ENCODE assay signal across 7 cellular contexts in genomic region chr15:20249677-20249970, GRCh38.
A peak's percentile ranks its signal among the peaks of the same experiment; 100 is the strongest.
DNase-seq lines count a peak whose midpoint lies in the region; ATAC-seq and TF ChIP-seq lines count a peak whose summit lies in the region.
"Not testable (repeated sequence)": the region's sequence is repeated elsewhere in the genome, so short reads cannot be mapped to it uniquely, and the experiment has no call there.

No MANE protein-coding gene starts in this region.

- H3K9ac ChIP-seq in HUES64 (ENCODE audit: low read depth, low read length), result not testable (repeated sequence)

- 84% methylated on average over 2 of the region's 2 CpGs for WGBS in HUES64

- DNase-seq in CD4-positive, alpha-beta memory T cell; T-helper 17 cell; endothelial cell (ENCODE audit: low spot score); naive thymus-derived CD4-positive, alpha-beta T cell; stimulated activated naive B cell treated with anti-CD40 and anti-IgM and Interleukin-4, amounts not matched to agents 10 μg/mL and 1 μg/mL and 100 μg/mL, for 72 hours: not testable (repeated sequence)

- ATAC-seq in T-helper 17 cell, result peak; percentile 27
- ATAC-seq in naive thymus-derived CD4-positive, alpha-beta T cell, result peak; percentile 22
- ATAC-seq in stimulated activated naive B cell treated with anti-CD40 and anti-IgM and Interleukin-4, amounts not matched to agents 10 μg/mL and 1 μg/mL and 100 μg/mL, for 72 hours (replicated peaks), result peak; percentile 32 to 52

- CTCF ChIA-PET in CD4-positive, alpha-beta memory T cell (lab: Charles Lee; ENCODE audit: partially characterized antibody); naive thymus-derived CD4-positive, alpha-beta T cell (lab: Charles Lee): not testable (repeated sequence)

- H3K36me3 ChIP-seq in CD4-positive, alpha-beta memory T cell (ENCODE audit: insufficient read depth, low read length); HUES64 (ENCODE audit: insufficient read depth, low read length); naive thymus-derived CD4-positive, alpha-beta T cell (ENCODE audit: control insufficient read depth in 2 of 3, insufficient read depth in 3 of 3, low read length in 3 of 3): not testable (repeated sequence)

- not testable (repeated sequence) for H3K36me3 Mint-ChIP-seq in CD4-positive, alpha-beta memory T cell; T-helper 17 cell (ENCODE audit: low read depth); activated naive CD8-positive, alpha-beta T cell; naive thymus-derived CD4-positive, alpha-beta T cell; stimulated activated naive B cell treated with anti-CD40 and anti-IgM and Interleukin-4, amounts not matched to agents 10 μg/mL and 1 μg/mL and 100 μg/mL, for 72 hours
- H3K36me3 Mint-ChIP-seq in endothelial cell (ENCODE audit: low read depth, unreplicated experiment), result peaks cover 14% of the 10 kb centered on the region

- H3K27ac ChIP-seq in CD4-positive, alpha-beta memory T cell (ENCODE audit: low read depth, low read length); HUES64 (ENCODE audit: low read depth, low read length); naive thymus-derived CD4-positive, alpha-beta T cell (ENCODE audit: low read depth, low read length): not testable (repeated sequence)

- not testable (repeated sequence) for H3K9me3 ChIP-seq in CD4-positive, alpha-beta memory T cell (ENCODE audit: control insufficient read depth in 1 of 2, low read length in 2 of 2); T-helper 17 cell (ENCODE audit: control insufficient read depth, low read length, poor library complexity, severe bottlenecking); naive thymus-derived CD4-positive, alpha-beta T cell (ENCODE audit: control insufficient read depth in 2 of 3, low read length in 3 of 3)
- peaks cover 92% of the 10 kb centered on the region for H3K9me3 ChIP-seq in HUES64 (ENCODE audit: insufficient read depth, low read depth, low read length)

- H3K27me3 Mint-ChIP-seq in CD4-positive, alpha-beta memory T cell; activated naive CD8-positive, alpha-beta T cell; naive thymus-derived CD4-positive, alpha-beta T cell; stimulated activated naive B cell treated with anti-CD40 and anti-IgM and Interleukin-4, amounts not matched to agents 10 μg/mL and 1 μg/mL and 100 μg/mL, for 72 hours: not testable (repeated sequence)
- peaks cover 16% of the 10 kb centered on the region for H3K27me3 Mint-ChIP-seq in T-helper 17 cell
- H3K27me3 Mint-ChIP-seq in endothelial cell (ENCODE audit: unreplicated experiment), result peaks cover 32% of the 10 kb centered on the region

- intact Hi-C loops in CD4-positive, alpha-beta memory T cell (cut with micrococcal nuclease); naive thymus-derived CD4-positive, alpha-beta T cell (cut with micrococcal nuclease): not testable (repeated sequence)

- not testable (repeated sequence) for H3K4me3 ChIP-seq in CD4-positive, alpha-beta memory T cell (ENCODE audit: low read length in 2 of 2); naive thymus-derived CD4-positive, alpha-beta T cell (ENCODE audit: low read length)
- 0 out of 2 replicates have a peak overlapping the region, but pooled peaks have one; percentile 1 for H3K4me3 ChIP-seq in HUES64 (ENCODE audit: low read length)

- TF ChIP-seq CTCF in endothelial cell (IDR thresholded peaks at IDR 0.05; ENCODE audit: unreplicated experiment), result not testable (repeated sequence)

- H3K4me1 Mint-ChIP-seq in CD4-positive, alpha-beta memory T cell; T-helper 17 cell; activated naive CD8-positive, alpha-beta T cell (ENCODE audit: low read depth); endothelial cell (ENCODE audit: unreplicated experiment); naive thymus-derived CD4-positive, alpha-beta T cell; stimulated activated naive B cell treated with anti-CD40 and anti-IgM and Interleukin-4, amounts not matched to agents 10 μg/mL and 1 μg/mL and 100 μg/mL, for 72 hours: not testable (repeated sequence)

- not testable (repeated sequence) for H3K9me3 Mint-ChIP-seq in CD4-positive, alpha-beta memory T cell; activated naive CD8-positive, alpha-beta T cell (ENCODE audit: low read depth); naive thymus-derived CD4-positive, alpha-beta T cell; stimulated activated naive B cell treated with anti-CD40 and anti-IgM and Interleukin-4, amounts not matched to agents 10 μg/mL and 1 μg/mL and 100 μg/mL, for 72 hours
- H3K9me3 Mint-ChIP-seq in endothelial cell (ENCODE audit: unreplicated experiment), result peaks cover 38% of the 10 kb centered on the region

- POLR2A ChIA-PET in CD4-positive, alpha-beta memory T cell (lab: Charles Lee; ENCODE audit: partially characterized antibody); naive thymus-derived CD4-positive, alpha-beta T cell (lab: Charles Lee): not testable (repeated sequence)

- not testable (repeated sequence) for H3K27me3 ChIP-seq in CD4-positive, alpha-beta memory T cell (ENCODE audit: insufficient read depth, low read length); HUES64 (ENCODE audit: insufficient read depth, low read length); naive thymus-derived CD4-positive, alpha-beta T cell (ENCODE audit: control insufficient read depth in 2 of 2, insufficient read depth in 2 of 2, low read length in 2 of 2)

- H3K4me1 ChIP-seq in CD4-positive, alpha-beta memory T cell (ENCODE audit: insufficient read depth, low read length); HUES64 (ENCODE audit: insufficient read depth, low read length); naive thymus-derived CD4-positive, alpha-beta T cell (ENCODE audit: control insufficient read depth in 2 of 2, insufficient read depth in 2 of 2, low read length in 2 of 2): not testable (repeated sequence)

- peak overlapping the region in 3 of 8 donors; percentile 2 to 58 (median 9) for H3K4me3 Mint-ChIP-seq in CD4-positive, alpha-beta memory T cell
- H3K4me3 Mint-ChIP-seq in T-helper 17 cell; activated naive CD8-positive, alpha-beta T cell; naive thymus-derived CD4-positive, alpha-beta T cell; stimulated activated naive B cell treated with anti-CD40 and anti-IgM and Interleukin-4, amounts not matched to agents 10 μg/mL and 1 μg/mL and 100 μg/mL, for 72 hours: not testable (repeated sequence)
- peak overlapping the region; percentile 79 for H3K4me3 Mint-ChIP-seq in endothelial cell (ENCODE audit: unreplicated experiment)

- peak overlapping the region in 4 of 7 donors; percentile 11 to 73 (median 66) for H3K27ac Mint-ChIP-seq in CD4-positive, alpha-beta memory T cell
- H3K27ac Mint-ChIP-seq in T-helper 17 cell; naive thymus-derived CD4-positive, alpha-beta T cell; stimulated activated naive B cell treated with anti-CD40 and anti-IgM and Interleukin-4, amounts not matched to agents 10 μg/mL and 1 μg/mL and 100 μg/mL, for 72 hours: not testable (repeated sequence)
- peak overlapping the region; percentile 6 for H3K27ac Mint-ChIP-seq in activated naive CD8-positive, alpha-beta T cell
- peak overlapping the region; percentile 85 for H3K27ac Mint-ChIP-seq in endothelial cell (ENCODE audit: unreplicated experiment)
